Comparison of ENCODE assay signal across 8 cellular contexts in the genomic region with DNA sequence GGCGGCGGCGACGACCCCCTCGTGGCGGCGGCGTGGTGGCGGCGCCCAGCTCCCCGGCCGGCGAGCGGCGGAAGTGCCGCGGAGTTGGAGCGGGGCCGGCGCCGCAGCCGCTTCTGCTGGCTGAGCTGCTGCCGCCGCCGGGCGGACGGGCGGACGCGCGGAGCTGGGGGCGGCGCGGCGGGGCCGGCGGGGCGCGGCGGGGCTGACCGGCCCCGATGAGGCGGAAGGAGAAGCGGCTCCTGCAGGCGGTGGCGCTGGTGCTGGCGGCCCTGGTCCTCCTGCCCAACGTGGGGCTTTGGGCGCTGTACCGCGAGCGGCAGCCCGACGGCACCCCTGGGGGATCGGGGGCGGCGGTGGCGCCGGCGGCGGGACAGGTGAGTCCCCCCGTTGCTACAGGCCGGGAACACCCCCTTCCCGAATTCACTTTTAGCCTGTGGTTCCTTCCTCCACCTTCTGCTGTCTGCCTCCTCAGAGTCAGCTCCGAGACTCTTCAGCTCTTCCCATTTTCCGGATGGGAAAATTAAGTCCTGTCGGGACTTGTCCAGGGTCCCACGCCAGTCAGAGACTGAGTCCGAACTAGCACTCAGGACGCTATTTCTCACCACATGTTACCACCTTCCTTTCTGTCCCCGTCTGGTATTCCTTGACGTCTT. TPM values are rescaled to one million over a fixed set of nuclear protein-coding genes. Genes with fewer than 3 reads are reported as not detected.
DNase-seq lines count a peak whose midpoint lies in the region; ATAC-seq and TF ChIP-seq lines count a peak whose summit lies in the region.

A gene with protein sequence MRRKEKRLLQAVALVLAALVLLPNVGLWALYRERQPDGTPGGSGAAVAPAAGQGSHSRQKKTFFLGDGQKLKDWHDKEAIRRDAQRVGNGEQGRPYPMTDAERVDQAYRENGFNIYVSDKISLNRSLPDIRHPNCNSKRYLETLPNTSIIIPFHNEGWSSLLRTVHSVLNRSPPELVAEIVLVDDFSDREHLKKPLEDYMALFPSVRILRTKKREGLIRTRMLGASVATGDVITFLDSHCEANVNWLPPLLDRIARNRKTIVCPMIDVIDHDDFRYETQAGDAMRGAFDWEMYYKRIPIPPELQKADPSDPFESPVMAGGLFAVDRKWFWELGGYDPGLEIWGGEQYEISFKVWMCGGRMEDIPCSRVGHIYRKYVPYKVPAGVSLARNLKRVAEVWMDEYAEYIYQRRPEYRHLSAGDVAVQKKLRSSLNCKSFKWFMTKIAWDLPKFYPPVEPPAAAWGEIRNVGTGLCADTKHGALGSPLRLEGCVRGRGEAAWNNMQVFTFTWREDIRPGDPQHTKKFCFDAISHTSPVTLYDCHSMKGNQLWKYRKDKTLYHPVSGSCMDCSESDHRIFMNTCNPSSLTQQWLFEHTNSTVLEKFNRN (plus strand): TSS at position 82 of the 653 bp plus-strand sequence. CDS start 134 bp downstream, at position 216.

- H3K27ac ChIP-seq in hepatocyte = peak within 1 kb of the TSS; percentile 47

- DNase-seq in EL (peak; percentile 72), SIG-M5 (lab: John Stamatoyannopoulos, UW) (peak; percentile 5), astrocyte of the spinal cord (ENCODE audit: low read depth, low spot score) (peak; percentile 53), hepatocyte (ENCODE audit: low spot score) (peak; percentile 88), pulmonary artery endothelial cell (ENCODE audit: low read depth, low spot score) (no peak), cortex of kidney (lab: John Stamatoyannopoulos, UW) (no peak)

- H3K9me2 ChIP-seq in hepatocyte (replicated peaks; ENCODE audit: insufficient read depth) = no peaks in the 10 kb centered on the region

- H4K20me1 ChIP-seq in hepatocyte (ENCODE audit: insufficient read depth, poor library complexity, severe bottlenecking) = no peaks in the 10 kb centered on the region

- H3K4me3 ChIP-seq in astrocyte of the spinal cord (ENCODE audit: low read depth, low read length) (peak within 1 kb of the TSS; percentile 87), hepatocyte (peak within 1 kb of the TSS; percentile 97)

- peaks cover 6% of the 10 kb centered on the region for H3K27me3 ChIP-seq in hepatocyte

- H2AFZ ChIP-seq in hepatocyte = peak within 1 kb of the TSS; percentile 99

- in situ Hi-C loops in astrocyte of the spinal cord (cut with HindIII; ENCODE audit: low sequenced_read_pairs) = no loop called here

- ATAC-seq in GM19372 (IDR thresholded peaks at IDR 0.05; ENCODE audit: low read depth, unreplicated experiment) = peak; percentile 64
- ATAC-seq in HG03439 (IDR thresholded peaks at IDR 0.05; ENCODE audit: unreplicated experiment) = peak; percentile 69

- H3K9me3 ChIP-seq in hepatocyte (ENCODE audit: low read depth) = no peaks in the 10 kb centered on the region

- no peak for TF ChIP-seq CTCF in astrocyte of the spinal cord (IDR thresholded peaks at IDR 0.05; ENCODE audit: low read depth, low read length)
- no peak for TF ChIP-seq CTCF in hepatocyte (IDR thresholded peaks at IDR 0.05; ENCODE audit: poor library complexity)

- H3K36me3 ChIP-seq in hepatocyte (replicated peaks; ENCODE audit: insufficient read depth, low read depth) = no peaks in the 10 kb centered on the region

- peaks cover 21% of the 10 kb centered on the region for H3K4me1 ChIP-seq in hepatocyte (ENCODE audit: insufficient read depth)

- 9% methylated on average over 20 of the region's 72 CpGs for WGBS in hepatocyte (ENCODE audit: low lambda C conversion rate, missing lambda C conversion rate)

- H3K4me2 ChIP-seq in hepatocyte = peak within 1 kb of the TSS; percentile 97

- peaks cover 14% of the 10 kb centered on the region for H3K79me2 ChIP-seq in hepatocyte

RNA-seq across cellular contexts. Expression of the gene that starts here (rescaled TPM):
- total RNA-seq in hepatocyte (41.3 and 45.9 TPM in 2 replicates), pulmonary artery endothelial cell (39.5 and 60.4 TPM in 2 replicates)
- 42.9 and 43.0 TPM in 2 replicates for polyA plus RNA-seq in hepatocyte

Comparison
In these comparisons a context has a peak if more than half of its experiments do, and no peak if none do; other contexts are left out.
1. DNase-seq: peak in EL (single experiment), SIG-M5 (single experiment), astrocyte of the spinal cord (single experiment) and hepatocyte (single experiment); none in pulmonary artery endothelial cell (single experiment) and cortex of kidney (single experiment).